Comparison of ENCODE assay signal across 24 cellular contexts in the genomic region with DNA sequence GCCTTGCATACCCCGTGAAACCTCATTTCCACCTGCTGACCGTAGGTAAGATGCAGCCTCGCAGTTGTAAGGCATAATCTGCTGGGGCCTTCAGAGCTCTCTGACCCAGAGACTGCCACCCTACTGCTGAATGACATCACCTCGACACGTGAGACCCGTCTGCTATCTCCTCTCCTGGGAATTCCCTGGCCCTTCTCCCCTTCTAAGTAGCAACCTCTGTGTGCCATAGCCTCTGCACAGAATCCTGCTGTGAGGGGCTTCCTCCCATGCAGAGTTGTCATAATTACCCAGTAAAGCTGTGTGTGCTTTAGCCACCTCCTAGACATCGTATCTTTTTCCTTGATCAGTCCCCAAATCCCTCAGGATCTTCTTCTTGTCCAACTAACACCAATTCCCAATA.
DNase-seq lines count a peak whose midpoint lies in the region; ATAC-seq and TF ChIP-seq lines count a peak whose summit lies in the region.
"Had no signal": no experiment of that assay in that cellular context is flagged by ENCODE, and none has a peak within 500 bp of the region (broad histone marks: within the 10 kb centered on the region; RNA-seq: fewer than 3 reads in every experiment).

No MANE protein-coding gene starts in this region.

- H3K9ac ChIP-seq in H9 (ENCODE audit: extremely low read depth, insufficient read length, low read length) (no peak overlapping the region), mesendoderm (ENCODE audit: low read length) (no peak overlapping the region)
- H3K9ac ChIP-seq: KMS-11 had no signal

- no peak for TF ChIP-seq EP300 in esophagus muscularis mucosa (IDR thresholded peaks at IDR 0.05)

- H3K9me3 Mint-ChIP-seq in H9 = peaks cover 6 to 7% of the 10 kb centered on the region in 2 experiments; a peak in 2 of 5 replicates

- no peak overlapping the region for H4K91ac ChIP-seq in H9 (ENCODE audit: insufficient read length, low read depth, low read length)

- H3K4me3 ChIP-seq in esophagus muscularis mucosa = no peak overlapping the region
- H3K4me3 ChIP-seq in mesendoderm (ENCODE audit: low read length) = no peak overlapping the region

- H3K56ac ChIP-seq in H9 (ENCODE audit: insufficient read length, low read depth, low read length) (no peak overlapping the region), mesendoderm (ENCODE audit: low read length) (peak overlapping the region; percentile 25)

- H3K4ac ChIP-seq in H9 (ENCODE audit: low read depth, low read length) (no peak overlapping the region), mesendoderm (ENCODE audit: low read depth, low read length) (no peak overlapping the region)

- H3K27me3 ChIP-seq in H9 (ENCODE audit: insufficient read depth, low read length) (no peaks in the 10 kb centered on the region), esophagus muscularis mucosa (no peaks in the 10 kb centered on the region), mesendoderm (ENCODE audit: insufficient read depth, low read length, poor library complexity) (no peaks in the 10 kb centered on the region)

- no peak overlapping the region for H3K4me3 Mint-ChIP-seq in H9
- H3K4me3 Mint-ChIP-seq: CD8-positive, alpha-beta memory T cell had no signal

- H3K36me3 ChIP-seq in esophagus muscularis mucosa (no peaks in the 10 kb centered on the region), mesendoderm (ENCODE audit: control insufficient read depth, insufficient read depth, low read length) (no peaks in the 10 kb centered on the region)

- WGBS in H9 (ENCODE audit: extremely low coverage, insufficient read length, low lambda C conversion rate) = no CpG with 5 or more reads among the region's 7 CpGs
- 83% methylated on average over 7 of the region's 7 CpGs for WGBS in esophagus muscularis mucosa
- WGBS in mesendoderm (ENCODE audit: extremely low coverage, insufficient coverage, low lambda C conversion rate) = no CpG with 5 or more reads among the region's 7 CpGs

- no peak overlapping the region for H2BK20ac ChIP-seq in H9 (ENCODE audit: low read depth, low read length, poor library complexity, severe bottlenecking)

- peak; percentile 31 for DNase-seq in NCI-H2171 treated with DMSO at 0.1 percent for 48 hours (lab: John Stamatoyannopoulos, UW)
- DNase-seq in NCI-H2171 (lab: John Stamatoyannopoulos, UW) = no peak
- no peak for DNase-seq in H9
- peak; percentile 72 for DNase-seq in esophagus muscularis mucosa (ENCODE audit: extremely low spot score)
- peak; percentile 76 for DNase-seq in mesendoderm
- DNase-seq in activated naive CD4-positive, alpha-beta T cell treated with anti-CD3 and anti-CD28 coated beads, Interleukin-2, amount 50 U/mL, for 16 hours = no peak
- DNase-seq: 8988T; AML-193; CD8-positive, alpha-beta memory T cell; DMS53; HCEC 1CT; IMR-90; MV-4-11; NCI-H1105 treated with DMSO at 0.1 percent for 48 hours; NCI-H1694 treated with DMSO at 0.1 percent for 48 hours; NCI-H2081 treated with DMSO at 0.1 percent for 48 hours; NCI-H2227 treated with DMSO at 0.1 percent for 48 hours; NCI-H510A; NK-92 treated with Interleukin-12 subunit alpha and Interleukin-12 subunit beta, amount 100 ng/mL, for 24 hours had no signal

- no peaks in the 10 kb centered on the region; the same call in 1 of the 2 replicates for H3K27me3 Mint-ChIP-seq in H9 (ENCODE audit: low read depth)
- H3K27me3 Mint-ChIP-seq: CD8-positive, alpha-beta memory T cell had no signal

- H2BK5ac ChIP-seq in H9 (ENCODE audit: insufficient read length, low read length) = no peak overlapping the region
- H2BK5ac ChIP-seq in mesendoderm (ENCODE audit: low read length) = no peak overlapping the region

- H3K27ac ChIP-seq in H9 (ENCODE audit: insufficient read length, low read depth, low read length) (no peak overlapping the region), esophagus muscularis mucosa (replicated peaks in 1 of 4) (no peak overlapping the region), mesendoderm (ENCODE audit: low read depth, low read length) (no peak overlapping the region)
- H3K27ac ChIP-seq: C4-2B, KMS-11, RWPE1 had no signal

- H3K23ac ChIP-seq in H9 (ENCODE audit: insufficient read length, low read depth, low read length) (no peak overlapping the region), mesendoderm (ENCODE audit: low read length) (no peak overlapping the region)

- H2AK5ac ChIP-seq in H9 (ENCODE audit: insufficient read length, low read length) (no peak overlapping the region), mesendoderm (ENCODE audit: low read length) (no peak overlapping the region)

- H3K18ac ChIP-seq in H9 (ENCODE audit: insufficient read length, low read depth, low read length) (no peak overlapping the region), mesendoderm (ENCODE audit: low read length) (no peak overlapping the region)

- intact Hi-C loops in esophagus muscularis mucosa (cut with DNase I) = no loop called here

- peaks cover 2 to 9% (median 5%) of the 10 kb centered on the region in 3 experiments; a peak in 4 of 7 replicates for H3K36me3 Mint-ChIP-seq in H9 (ENCODE audit: insufficient read depth in 1 of 3, low read depth in 3 of 3)
- H3K36me3 Mint-ChIP-seq: CD8-positive, alpha-beta memory T cell had no signal

- no peak overlapping the region for H2BK120ac ChIP-seq in H9 (ENCODE audit: low read depth, low read length, poor library complexity, severe bottlenecking)
- H2BK120ac ChIP-seq in mesendoderm (ENCODE audit: low read depth, low read length) = no peak overlapping the region

- H3K79me2 ChIP-seq in H9 (ENCODE audit: insufficient read depth, low read length) (no peaks in the 10 kb centered on the region), mesendoderm (ENCODE audit: control insufficient read depth, insufficient read depth, low read length) (no peaks in the 10 kb centered on the region)

- H3K4me2 ChIP-seq in H9 (ENCODE audit: insufficient read depth, insufficient read length, low read length) (no peak overlapping the region), mesendoderm (ENCODE audit: low read length) (no peak overlapping the region)
- H3K4me2 ChIP-seq: KMS-11 had no signal

- H3K23me2 ChIP-seq in H9 (ENCODE audit: insufficient read length, low read depth, low read length, poor library complexity, severe bottlenecking) = no peaks in the 10 kb centered on the region

- H2BK15ac ChIP-seq in H9 (ENCODE audit: low read depth, low read length) = no peak overlapping the region
- H2BK15ac ChIP-seq in mesendoderm (replicated peaks; ENCODE audit: low read depth) = no peak overlapping the region

- TF ChIP-seq POLR2A in esophagus muscularis mucosa (IDR thresholded peaks at IDR 0.05; ENCODE audit: low read depth) = no peak

- TF ChIP-seq CTCF in H9 (conservative IDR thresholded peaks at IDR 0.05) (no peak), esophagus muscularis mucosa (IDR thresholded peaks at IDR 0.05) (no peak)

- no peak overlapping the region for H2AFZ ChIP-seq in H9 (ENCODE audit: low read length)

- peaks cover 0 to 6% of the 10 kb centered on the region in 2 experiments; a peak in 2 of 4 replicates for H3K4me1 Mint-ChIP-seq in H9
- H3K4me1 Mint-ChIP-seq: CD8-positive, alpha-beta memory T cell had no signal

- no peak overlapping the region for H4K5ac ChIP-seq in H9 (ENCODE audit: insufficient read length, low read depth, low read length)
- H4K5ac ChIP-seq in mesendoderm (ENCODE audit: low read length) = no peak overlapping the region

- H4K20me1 ChIP-seq in H9 (ENCODE audit: control insufficient read depth, insufficient read depth, insufficient read length) = no peaks in the 10 kb centered on the region

- H3K79me1 ChIP-seq in H9 (ENCODE audit: insufficient read depth, low read depth, low read length, poor library complexity, severe bottlenecking) (no peaks in the 10 kb centered on the region), mesendoderm (ENCODE audit: low read length) (no peaks in the 10 kb centered on the region)

- H2BK12ac ChIP-seq in H9 (ENCODE audit: insufficient read length, low read depth, low read length) = no peak overlapping the region

- no peak overlapping the region for H3T11ph ChIP-seq in H9 (ENCODE audit: low read length)

- H4K8ac ChIP-seq in H9 (replicated peaks; ENCODE audit: insufficient read length, low read depth, low read length) (no peak overlapping the region), mesendoderm (ENCODE audit: low read depth, low read length) (no peak overlapping the region)

- H3K14ac ChIP-seq in H9 (ENCODE audit: insufficient read depth, low read length) = no peak overlapping the region

- H3K4me1 ChIP-seq in H9 (ENCODE audit: insufficient read depth, low read length) = no peaks in the 10 kb centered on the region
- H3K4me1 ChIP-seq in esophagus muscularis mucosa = peaks cover 0 to 16% (median 7%) of the 10 kb centered on the region in 4 donors
- H3K4me1 ChIP-seq in mesendoderm (ENCODE audit: control insufficient read depth, low read depth, low read length) = peaks cover 2% of the 10 kb centered on the region

- H3K27ac Mint-ChIP-seq in H9 = peak overlapping the region in 2 of 3 experiments; percentile 23 to 56; a peak in 3 of 7 replicates
- H3K27ac Mint-ChIP-seq: CD8-positive, alpha-beta memory T cell had no signal

- no peaks in the 10 kb centered on the region for H3K9me3 ChIP-seq in H9 (ENCODE audit: control insufficient read depth, low read depth, low read length)
- H3K9me3 ChIP-seq in esophagus muscularis mucosa = no peaks in the 10 kb centered on the region

- ATAC-seq in GM19351 (IDR thresholded peaks at IDR 0.05; ENCODE audit: unreplicated experiment) = no peak
- ATAC-seq: SK-N-SH treated with all-trans-retinoic acid at 6 μM for 48 hours had no signal

Comparison
In these comparisons a context has a peak if more than half of its experiments do, and no peak if none do; other contexts are left out.
1. DNase-seq: peak in NCI-H2171 treated with DMSO at 0.1 percent for 48 hours (single experiment), esophagus muscularis mucosa (single experiment) and mesendoderm (single experiment); none in NCI-H2171 (single experiment), H9 (single experiment) and activated naive CD4-positive, alpha-beta T cell treated with anti-CD3 and anti-CD28 coated beads, Interleukin-2, amount 50 U/mL, for 16 hours (single experiment).